37 cellular contexts compared by ENCODE assay signal in the genomic region with DNA sequence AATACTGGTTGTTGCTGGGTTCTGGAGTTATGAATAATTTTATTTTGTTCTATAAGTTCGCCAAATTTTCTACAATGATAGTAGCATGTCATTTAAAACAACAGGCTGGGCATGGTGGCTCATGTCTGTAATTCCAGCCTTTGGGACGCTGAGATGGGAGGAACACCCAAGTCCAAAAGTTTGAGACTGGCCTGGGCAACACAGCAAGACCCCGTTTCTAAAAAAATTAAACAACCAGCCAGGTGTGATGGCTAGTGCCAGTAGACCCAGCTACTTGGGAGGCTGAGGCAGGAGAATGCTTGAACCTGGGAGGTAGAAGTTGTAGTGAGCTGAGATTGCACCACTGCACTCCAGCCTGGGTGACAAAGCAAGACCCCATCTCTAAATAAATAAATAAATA.
DNase-seq lines count a peak whose midpoint lies in the region; ATAC-seq, FAIRE-seq and TF ChIP-seq lines count a peak whose summit lies in the region.
"Had no signal": no experiment of that assay in that cellular context is flagged by ENCODE, and none has a peak within 500 bp of the region (broad histone marks: within the 10 kb centered on the region; RNA-seq: fewer than 3 reads in every experiment).

No MANE protein-coding gene starts in this region.

- H3K4me3 ChIP-seq in HepG2 (replicated peaks in 1 of 3; ENCODE audit: insufficient read depth in 1 of 3, low read depth in 2 of 3, low read length in 3 of 3) (no peak overlapping the region), right lobe of liver (no peak overlapping the region), HEK293 (ENCODE audit: low read depth, low read length) (no peak overlapping the region), K562 (no peak overlapping the region), sigmoid colon (no peak overlapping the region)
- H3K4me3 ChIP-seq: A549; BLaER1; BLaER1 treated with 17β-estradiol and CSF1 and Interleukin-3, amounts not matched to agents 10 nM and 100 nM had no signal

- peaks cover 4% of the 10 kb centered on the region for H3K4me1 Mint-ChIP-seq in WTC11
- H3K4me1 Mint-ChIP-seq: B cell; CD14-positive monocyte; CD4-positive, alpha-beta memory T cell; CD4-positive, CD25-positive, alpha-beta regulatory T cell; CD8-positive, alpha-beta memory T cell had no signal

- CTCF ChIA-PET in HepG2 (lab: Yijun Ruan, JAX; ENCODE audit: low intra/inter-chr PET ratio, low total read pairs) = no interaction called here
- CTCF ChIA-PET in HEK293 (lab: Yijun Ruan, JAX) = no interaction called here
- CTCF ChIA-PET in WTC11 (lab: Charles Lee) = interaction anchor here (1.1 kb wide), 1 partner anchor 221 kb away, joined by 3 read pairs; no protein-coding TSS in a partner anchor
- CTCF ChIA-PET in K562 (lab: Yijun Ruan, JAX; ENCODE audit: low intra/inter-chr PET ratio) = no interaction called here

- H3K27ac ChIP-seq in HepG2 (ENCODE audit: extremely low read length, insufficient read depth, low read length) (no peak overlapping the region), right lobe of liver (no peak overlapping the region), HEK293 (ENCODE audit: extremely low read depth, low read depth, low read length) (no peak overlapping the region), K562 (ENCODE audit: extremely low read depth, low read depth, low read length) (no peak overlapping the region), sigmoid colon (no peak overlapping the region)
- H3K27ac ChIP-seq: 22Rv1; BLaER1; BLaER1 treated with 17β-estradiol and CSF1 and Interleukin-3, amounts not matched to agents 10 nM and 100 nM; C4-2B had no signal

- H3K9me3 Mint-ChIP-seq in WTC11 = no peaks in the 10 kb centered on the region
- H3K9me3 Mint-ChIP-seq: CD4-positive, alpha-beta memory T cell; CD4-positive, alpha-beta T cell; CD8-positive, alpha-beta T cell had no signal

- H3K4me2 ChIP-seq in HepG2 (ENCODE audit: low read depth, low read length) (no peak overlapping the region), K562 (ENCODE audit: insufficient read depth, low read length) (no peak overlapping the region)
- H3K4me2 ChIP-seq: A549; BLaER1; BLaER1 treated with 17β-estradiol and CSF1 and Interleukin-3, amounts not matched to agents 10 nM and 100 nM had no signal

- H3K36me3 ChIP-seq in HepG2 (replicated peaks in 1 of 2; ENCODE audit: control insufficient read depth in 1 of 2, insufficient read depth in 2 of 2, low read length in 2 of 2) (peaks cover 5 to 17% of the 10 kb centered on the region in 2 experiments; a peak in 3 of 5 replicates), right lobe of liver (no peaks in the 10 kb centered on the region), HEK293 (ENCODE audit: control insufficient read depth in 2 of 2, insufficient read depth in 1 of 2, low read length in 2 of 2) (peaks cover 0 to 9% of the 10 kb centered on the region in 2 experiments; a peak in 1 of 3 replicates), K562 (ENCODE audit: control insufficient read depth, insufficient read depth, low read length) (no peaks in the 10 kb centered on the region), sigmoid colon (peaks cover 0 to 13% (median 0%) of the 10 kb centered on the region in 4 donors)
- H3K36me3 ChIP-seq: BE2C had no signal

- no peak overlapping the region for H3K4me3 Mint-ChIP-seq in WTC11
- H3K4me3 Mint-ChIP-seq: B cell; CD14-positive monocyte; CD4-positive, alpha-beta memory T cell; CD4-positive, alpha-beta T cell; CD4-positive, CD25-positive, alpha-beta regulatory T cell; CD8-positive, alpha-beta memory T cell; CD8-positive, alpha-beta T cell had no signal

- H3K4me1 ChIP-seq in HepG2 (ENCODE audit: insufficient read depth, low read length) (peaks cover 19% of the 10 kb centered on the region), right lobe of liver (peaks cover 0 to 18% (median 2%) of the 10 kb centered on the region in 4 donors), HEK293 (ENCODE audit: control insufficient read depth, insufficient read depth, low read length) (no peaks in the 10 kb centered on the region), K562 (replicated peaks in 1 of 2; ENCODE audit: control insufficient read depth in 2 of 2, insufficient read depth in 2 of 2, low read length in 2 of 2) (no peaks in the 10 kb centered on the region), sigmoid colon (peaks cover 0 to 9% (median 3%) of the 10 kb centered on the region in 4 donors)
- H3K4me1 ChIP-seq: BE2C; BLaER1; BLaER1 treated with 17β-estradiol and CSF1 and Interleukin-3, amounts not matched to agents 10 nM and 100 nM; Caco-2 had no signal

- H3K9me3 ChIP-seq in HepG2 (ENCODE audit: low read length) (no peaks in the 10 kb centered on the region), right lobe of liver (no peaks in the 10 kb centered on the region), HEK293 (ENCODE audit: control insufficient read depth, insufficient read depth, low read depth, low read length) (no peaks in the 10 kb centered on the region), K562 (replicated peaks; ENCODE audit: control insufficient read depth, insufficient read depth, low read depth, low read length) (no peaks in the 10 kb centered on the region), sigmoid colon (no peaks in the 10 kb centered on the region)
- H3K9me3 ChIP-seq: A549; BE2C; BLaER1; BLaER1 treated with 17β-estradiol and CSF1 and Interleukin-3, amounts not matched to agents 10 nM and 100 nM; Caco-2 had no signal

- H2AFZ ChIP-seq in HepG2 (ENCODE audit: low read length) (no peak overlapping the region), K562 (ENCODE audit: low read depth, low read length) (no peak overlapping the region)

- BruUV-seq in HepG2 (replicated peaks; lab: Mats Ljungman, UMichigan) = no TSS peak
- BruUV-seq in K562 (replicated peaks; lab: Mats Ljungman, UMichigan) = no TSS peak

- H3K27me3 ChIP-seq in HepG2 (ENCODE audit: control insufficient read depth in 1 of 2, insufficient read depth in 2 of 2, low read length in 2 of 2) (no peaks in the 10 kb centered on the region; a peak in 1 of 5 replicates), right lobe of liver (no peaks in the 10 kb centered on the region), K562 (ENCODE audit: control insufficient read depth in 2 of 2, insufficient read depth in 2 of 2, low read length in 2 of 2) (no peaks in the 10 kb centered on the region; a peak in 1 of 5 replicates), sigmoid colon (no peaks in the 10 kb centered on the region)
- H3K27me3 ChIP-seq: BE2C; BLaER1; BLaER1 treated with 17β-estradiol and CSF1 and Interleukin-3, amounts not matched to agents 10 nM and 100 nM had no signal

- no peak overlapping the region for H3K9ac ChIP-seq in HepG2 (ENCODE audit: insufficient read depth, low read depth, low read length)
- no peak overlapping the region for H3K9ac ChIP-seq in K562 (ENCODE audit: insufficient read depth in 1 of 2, low read depth in 2 of 2, low read length in 2 of 2)
- H3K9ac ChIP-seq: BLaER1; BLaER1 treated with 17β-estradiol and CSF1 and Interleukin-3, amounts not matched to agents 10 nM and 100 nM had no signal

- H3K79me2 ChIP-seq in HepG2 (ENCODE audit: insufficient read depth, low read length) = no peaks in the 10 kb centered on the region
- H3K79me2 ChIP-seq in K562 (ENCODE audit: control insufficient read depth, insufficient read depth, low read length) = no peaks in the 10 kb centered on the region

- TF ChIP-seq POLR2A in HepG2 (IDR thresholded peaks at IDR 0.05; ENCODE audit: insufficient read depth in 1 of 2, low read depth in 2 of 2, low read length in 2 of 2) (no peak), right lobe of liver (IDR thresholded peaks at IDR 0.05) (no peak), K562 (conservative IDR thresholded peaks at IDR 0.05) (no peak), sigmoid colon (IDR thresholded peaks at IDR 0.05) (no peak)

- no peaks in the 10 kb centered on the region for H3K9me1 ChIP-seq in K562 (ENCODE audit: control insufficient read depth, insufficient read depth, low read length)

- DNase-seq in HepG2 (ENCODE audit: low spot score) = no peak
- no peak for DNase-seq in right lobe of liver
- no peak for DNase-seq in WTC11 (ENCODE audit: low spot score)
- no peak for DNase-seq in K562 (ENCODE audit: extremely low read depth in 1 of 4, low spot score in 3 of 4)
- no peak for DNase-seq in sigmoid colon
- DNase-seq in left colon = no peak
- DNase-seq: 8988T; ACHN; AML-193; BE2C; C1 segment of cervical spinal cord; Caco-2; Calu3; CD4-positive, alpha-beta memory T cell; CD4-positive, alpha-beta T cell; CD4-positive, CD25-positive, alpha-beta regulatory T cell; CD8-positive, alpha-beta memory T cell; CD8-positive, alpha-beta T cell; COR-L47; DMS 273 treated with DMSO at 0.1 percent for 48 hours; DMS153; DMS53; DMS79; DMS79 treated with DMSO at 0.1 percent for 48 hours; DND-41; EL had no signal

- H3K36me3 Mint-ChIP-seq in WTC11 = peaks cover 2% of the 10 kb centered on the region
- H3K36me3 Mint-ChIP-seq: CD14-positive monocyte; CD4-positive, alpha-beta memory T cell; CD4-positive, CD25-positive, alpha-beta regulatory T cell; CD8-positive, alpha-beta memory T cell; CD8-positive, alpha-beta T cell had no signal

- no peaks in the 10 kb centered on the region for H4K20me1 ChIP-seq in HepG2 (ENCODE audit: insufficient read depth, low read length)
- H4K20me1 ChIP-seq in K562 (replicated peaks; ENCODE audit: control insufficient read depth, insufficient read depth, low read length) = no peaks in the 10 kb centered on the region
- H4K20me1 ChIP-seq: BLaER1; BLaER1 treated with 17β-estradiol and CSF1 and Interleukin-3, amounts not matched to agents 10 nM and 100 nM had no signal

- H3K27me3 Mint-ChIP-seq in WTC11 (ENCODE audit: low read depth) = no peaks in the 10 kb centered on the region
- H3K27me3 Mint-ChIP-seq: B cell; CD4-positive, alpha-beta T cell; CD4-positive, CD25-positive, alpha-beta regulatory T cell had no signal

- intact Hi-C loops in HepG2 (cut with micrococcal nuclease; ENCODE audit: unreplicated experiment) (no loop called here), right lobe of liver (cut with DNase I) (no loop called here), K562 (cut with micrococcal nuclease) (no loop called here), sigmoid colon (cut with DNase I) (no loop called here), left colon (cut with DNase I, micrococcal nuclease) (no loop called here)

- TF ChIP-seq EP300 in HepG2 (IDR thresholded peaks at IDR 0.05; ENCODE audit: low read depth in 2 of 2, low read length in 2 of 2) (no peak), HepG2 (CRISPR knock-in tag; IDR thresholded peaks at IDR 0.05; ENCODE audit: borderline replicate concordance) (no peak), K562 (IDR thresholded peaks at IDR 0.05; ENCODE audit: low read length) (no peak), sigmoid colon (IDR thresholded peaks at IDR 0.05) (no peak)

- TF ChIP-seq CTCF in HepG2 (CRISPR knock-in tag; IDR thresholded peaks at IDR 0.05) = no peak
- no peak for TF ChIP-seq CTCF in right lobe of liver (IDR thresholded peaks at IDR 0.05)
- no peak for TF ChIP-seq CTCF in HEK293 (tag by site-specific recombination; IDR thresholded peaks at IDR 0.05)
- TF ChIP-seq CTCF in WTC11 (IDR thresholded peaks at IDR 0.05) = no peak
- no peak for TF ChIP-seq CTCF in K562 (IDR thresholded peaks at IDR 0.05 in 2 of 3, conservative IDR thresholded peaks at IDR 0.05 in 1 of 3; ENCODE audit: insufficient read depth in 2 of 3, low read depth in 1 of 3, low read length in 3 of 3)
- TF ChIP-seq CTCF in sigmoid colon (IDR thresholded peaks at IDR 0.05) = no peak

- in situ Hi-C loops in HepG2 (cut with HindIII; ENCODE audit: extremely low pct_ligation_motif_present, low pct_unique_long_range_greater_than_20kb) (no loop called here), K562 (cut with MboI) (no loop called here)

- no peak for ATAC-seq in HepG2
- ATAC-seq in right lobe of liver = no peak
- ATAC-seq in WTC11 = no peak
- no peak for ATAC-seq in K562
- no peak for ATAC-seq in GM21576 (IDR thresholded peaks at IDR 0.05; ENCODE audit: unreplicated experiment)
- ATAC-seq in left colon = no peak
- ATAC-seq: CD8-positive, alpha-beta T cell had no signal

- WGBS in HepG2 (ENCODE audit: low lambda C conversion rate) = 94% methylated on average over 3 of the region's 3 CpGs
- 85% methylated on average over 3 of the region's 3 CpGs for WGBS in right lobe of liver (ENCODE audit: insufficient coverage, low coverage, low lambda C conversion rate, missing lambda C conversion rate)
- 19% methylated on average over 3 of the region's 3 CpGs for WGBS in K562 (ENCODE audit: insufficient coverage, low coverage, missing lambda C conversion rate)
- 93 to 95% methylated on average over 3 of the region's 3 CpGs for WGBS in sigmoid colon, 2 donors

- H3K27ac Mint-ChIP-seq in WTC11 = no peak overlapping the region
- H3K27ac Mint-ChIP-seq: B cell; CD14-positive monocyte; CD4-positive, alpha-beta memory T cell; CD4-positive, alpha-beta T cell; CD4-positive, CD25-positive, alpha-beta regulatory T cell; CD8-positive, alpha-beta memory T cell; CD8-positive, alpha-beta T cell had no signal

- no peak for FAIRE-seq in HepG2 (lab: Jason Lieb, UNC)
- no peak for FAIRE-seq in K562 (lab: Jason Lieb, UNC)
- FAIRE-seq: A204.1, A549, D721Med had no signal

- TF ChIP-seq RAD21 in HepG2 (CRISPR knock-in tag; IDR thresholded peaks at IDR 0.05) (no peak), K562 (CRISPR knock-in tag; conservative IDR thresholded peaks at IDR 0.05 in 1 of 2, IDR thresholded peaks at IDR 0.05 in 1 of 2) (no peak)

- POLR2A ChIA-PET in HepG2 (lab: Yijun Ruan, JAX) = no interaction called here
- POLR2A ChIA-PET in HEK293 (lab: Yijun Ruan, JAX) = no interaction called here
- POLR2A ChIA-PET in WTC11 (lab: Charles Lee) = no interaction called here
- POLR2A ChIA-PET in K562 (lab: Yijun Ruan, JAX) = interaction anchor here (0.6 to 0.8 kb wide), 2 partner anchors 11 to 39 kb away, joined by 3 to 4 read pairs; no protein-coding TSS in a partner anchor

Comparison
In these comparisons a context has a peak if more than half of its experiments do, and no peak if none do; other contexts are left out.
1. Of the 241 proteins assayed by ChIP-seq in both HepG2 and K562: peak only in HepG2: none; only in K562: none; in both: ZNF121; in neither: 240.